In the genomic region with DNA sequence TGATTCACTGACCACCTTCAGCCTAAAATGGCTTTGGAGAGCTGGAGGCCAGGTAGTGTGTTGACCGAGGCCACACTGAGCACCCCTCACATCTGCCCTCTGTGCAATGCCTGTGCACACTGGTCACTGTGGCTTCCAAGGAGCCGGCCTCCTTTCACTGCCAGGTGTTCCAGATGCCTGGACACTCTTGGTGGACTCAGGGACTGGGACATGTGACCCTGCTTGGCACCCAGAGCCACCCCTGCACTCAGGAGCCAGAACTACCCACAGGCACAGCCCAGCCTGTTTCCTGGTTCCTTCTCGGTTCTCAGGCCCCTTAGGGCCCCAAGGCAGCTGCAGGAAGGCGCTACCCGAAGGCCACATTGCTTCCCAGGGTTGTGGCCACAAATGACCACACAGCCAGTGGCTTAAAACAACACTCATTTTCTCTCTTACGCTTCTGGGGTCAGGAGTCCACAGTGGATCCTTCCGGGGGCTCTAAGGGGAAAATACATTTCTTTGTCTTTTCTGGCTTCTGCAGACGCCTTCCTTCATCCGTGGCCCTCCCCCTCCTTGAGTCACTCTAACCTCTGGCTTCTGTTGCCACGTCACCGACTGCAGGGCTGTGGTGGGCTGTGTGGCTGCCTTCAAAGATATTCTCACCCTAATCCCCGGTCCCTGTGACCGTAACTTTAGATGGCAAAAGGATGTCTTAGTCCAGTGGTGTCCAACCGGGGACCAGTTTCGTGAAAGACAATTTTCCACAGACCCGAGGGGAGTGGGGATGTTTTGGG, we compare ENCODE assay signal across 19 cellular contexts.
DNase-seq lines count a peak whose midpoint lies in the region; TF ChIP-seq lines count a peak whose summit lies in the region.
"Had no signal": no experiment of that assay in that cellular context is flagged by ENCODE, and none has a peak within 500 bp of the region (broad histone marks: within the 10 kb centered on the region; RNA-seq: fewer than 3 reads in every experiment).

No MANE protein-coding gene starts in this region.

- TF ChIP-seq CTCF in RWPE1 (conservative IDR thresholded peaks at IDR 0.05; ENCODE audit: low read depth) = no peak

- CTCF ChIA-PET in RWPE1 (lab: Yijun Ruan, JAX) = no interaction called here

- no peaks in the 10 kb centered on the region for H3K4me1 Mint-ChIP-seq in activated T-cell treated with anti-CD3 and anti-CD28 coated beads, Interleukin-2, amount 50 U/mL, for 24 hours (ENCODE audit: low read depth)
- H3K4me1 Mint-ChIP-seq: stimulated activated memory B cell treated with anti-CD40 and anti-IgM and Interleukin-4, amounts not matched to agents 10 μg/mL and 1 μg/mL and 100 μg/mL, for 72 hours had no signal

- no peaks in the 10 kb centered on the region for H3K36me3 Mint-ChIP-seq in activated T-cell treated with anti-CD3 and anti-CD28 coated beads, Interleukin-2, amount 50 U/mL, for 24 hours (ENCODE audit: low read depth)
- H3K36me3 Mint-ChIP-seq: stimulated activated memory B cell treated with anti-CD40 and anti-IgM and Interleukin-4, amounts not matched to agents 10 μg/mL and 1 μg/mL and 100 μg/mL, for 72 hours had no signal

- peaks cover 5% of the 10 kb centered on the region for H3K27me3 Mint-ChIP-seq in activated T-cell treated with anti-CD3 and anti-CD28 coated beads, Interleukin-2, amount 50 U/mL, for 24 hours

- H3K4me3 Mint-ChIP-seq in activated T-cell treated with anti-CD3 and anti-CD28 coated beads, Interleukin-2, amount 50 U/mL, for 24 hours = no peak overlapping the region
- H3K4me3 Mint-ChIP-seq: H9; stimulated activated memory B cell treated with anti-CD40 and anti-IgM and Interleukin-4, amounts not matched to agents 10 μg/mL and 1 μg/mL and 100 μg/mL, for 72 hours had no signal

- H3K27ac Mint-ChIP-seq in activated T-cell treated with anti-CD3 and anti-CD28 coated beads, Interleukin-2, amount 50 U/mL, for 24 hours = no peak overlapping the region
- H3K27ac Mint-ChIP-seq: H9; stimulated activated memory B cell treated with anti-CD40 and anti-IgM and Interleukin-4, amounts not matched to agents 10 μg/mL and 1 μg/mL and 100 μg/mL, for 72 hours had no signal

- no peak overlapping the region for H3K27ac ChIP-seq in RWPE1
- H3K27ac ChIP-seq: cardiac muscle cell, pancreas, tibial nerve had no signal

- peak; percentile 12 for DNase-seq in D341Med (ENCODE audit: low spot score)
- peak; percentile 65 for DNase-seq in HT1080 (ENCODE audit: low read depth)
- DNase-seq in activated T-cell treated with anti-CD3 and anti-CD28 coated beads, Interleukin-2, amount 50 U/mL, for 24 hours = peak; percentile 43
- peak; percentile 59 for DNase-seq in mesenteric fat pad (ENCODE audit: low spot score)
- DNase-seq in NCI-H526 treated with DMSO at 0.1 percent for 48 hours (lab: John Stamatoyannopoulos, UW) = no peak
- DNase-seq in RWPE1 (ENCODE audit: low spot score) = no peak
- DNase-seq in epidermal melanocyte (ENCODE audit: insufficient read length, low spot score) = no peak
- DNase-seq: BE2C, DMS 273 treated with DMSO at 0.1 percent for 48 hours, hippocampal formation, left cardiac atrium, MG63, NCI-H2029 treated with DMSO at 0.1 percent for 48 hours, NCI-H524 had no signal

- H3K9me3 Mint-ChIP-seq in activated T-cell treated with anti-CD3 and anti-CD28 coated beads, Interleukin-2, amount 50 U/mL, for 24 hours = no peaks in the 10 kb centered on the region

- POLR2A ChIA-PET in RWPE1 (lab: Yijun Ruan, JAX; ENCODE audit: low non-redundant PET) = no interaction called here

Comparison
In these comparisons a context has a peak if more than half of its experiments do, and no peak if none do; other contexts are left out.
1. DNase-seq: peak in D341Med (single experiment), HT1080 (single experiment), activated T-cell treated with anti-CD3 and anti-CD28 coated beads, Interleukin-2, amount 50 U/mL, for 24 hours (single experiment) and mesenteric fat pad (single experiment); none in NCI-H526 treated with DMSO at 0.1 percent for 48 hours (single experiment), RWPE1 (single experiment) and epidermal melanocyte (single experiment).